Comparison of ENCODE assay signal across 1 cellular context in the genomic region with DNA sequence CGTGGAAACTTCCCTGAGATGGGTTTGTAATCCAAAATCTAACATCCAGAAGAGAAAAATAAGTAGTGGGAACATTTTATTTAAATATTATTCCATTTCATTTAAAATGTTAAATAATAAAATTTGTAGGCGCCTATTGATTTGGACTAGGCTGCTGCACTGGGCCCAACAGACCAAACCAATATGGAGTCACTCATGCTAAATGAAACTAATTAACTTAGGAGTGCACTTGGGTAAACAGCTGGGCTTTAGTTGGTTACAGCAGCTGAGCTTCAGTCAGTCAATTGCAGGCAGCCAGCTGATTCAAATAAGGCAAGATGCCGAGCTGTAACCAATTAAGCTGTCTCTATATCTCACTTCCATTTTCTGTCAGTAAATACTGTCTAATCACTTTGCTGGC.
TF ChIP-seq lines count a peak whose summit lies in the region.

No MANE protein-coding gene starts in this region.

TF ChIP-seq in GM12878, 131 proteins besides CTCF, POLR2A, EP300 and RAD21 (continued from another document and continues in another):
- TF ChIP-seq, protein P1, sequence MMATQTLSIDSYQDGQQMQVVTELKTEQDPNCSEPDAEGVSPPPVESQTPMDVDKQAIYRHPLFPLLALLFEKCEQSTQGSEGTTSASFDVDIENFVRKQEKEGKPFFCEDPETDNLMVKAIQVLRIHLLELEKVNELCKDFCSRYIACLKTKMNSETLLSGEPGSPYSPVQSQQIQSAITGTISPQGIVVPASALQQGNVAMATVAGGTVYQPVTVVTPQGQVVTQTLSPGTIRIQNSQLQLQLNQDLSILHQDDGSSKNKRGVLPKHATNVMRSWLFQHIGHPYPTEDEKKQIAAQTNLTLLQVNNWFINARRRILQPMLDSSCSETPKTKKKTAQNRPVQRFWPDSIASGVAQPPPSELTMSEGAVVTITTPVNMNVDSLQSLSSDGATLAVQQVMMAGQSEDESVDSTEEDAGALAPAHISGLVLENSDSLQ (IDR thresholded peaks at IDR 0.05) = no peak
- TF ChIP-seq TARDBP (IDR thresholded peaks at IDR 0.05; ENCODE audit: borderline replicate concordance) (no peak), ETV6 (conservative IDR thresholded peaks at IDR 0.05 in 1 of 2, IDR thresholded peaks at IDR 0.05 in 1 of 2; ENCODE audit: borderline replicate concordance in 1 of 2, low read depth in 1 of 2) (no peak), SIN3A (IDR thresholded peaks at IDR 0.05; ENCODE audit: low read depth, low read length) (no peak), PAX5 (IDR thresholded peaks at IDR 0.05; ENCODE audit: borderline replicate concordance, low read depth, low read length) (no peak), RELA (IDR thresholded peaks at IDR 0.05; ENCODE audit: borderline replicate concordance, partially characterized antibody) (no peak), BHLHE40 (IDR thresholded peaks at IDR 0.05; ENCODE audit: borderline replicate concordance in 1 of 2, low read depth in 2 of 2, low read length in 1 of 2) (no peak), IKZF2 (IDR thresholded peaks at IDR 0.05) (no peak), NBN (IDR thresholded peaks at IDR 0.05) (no peak), TCF12 (IDR thresholded peaks at IDR 0.05; ENCODE audit: low read depth, low read length) (0 out of 2 replicates have a peak, but pooled peaks have one; percentile 17), RBBP5 (conservative IDR thresholded peaks at IDR 0.05) (no peak), MYB (IDR thresholded peaks at IDR 0.05; ENCODE audit: borderline replicate concordance, low read depth, low read length) (no peak), BACH1 (IDR thresholded peaks at IDR 0.05; ENCODE audit: borderline replicate concordance) (no peak), STAT1 (conservative IDR thresholded peaks at IDR 0.05) (no peak), SREBF2 (IDR thresholded peaks at IDR 0.05; ENCODE audit: low read length) (no peak), IRF4 (IDR thresholded peaks at IDR 0.05; ENCODE audit: low read depth, low read length) (no peak), EGR1 (IDR thresholded peaks at IDR 0.05; ENCODE audit: borderline replicate concordance in 1 of 2, low read depth in 2 of 2, low read length in 2 of 2) (no peak), STAT3 (IDR thresholded peaks at IDR 0.05; ENCODE audit: low read depth, low read length) (no peak)
- TF ChIP-seq, protein P2, sequence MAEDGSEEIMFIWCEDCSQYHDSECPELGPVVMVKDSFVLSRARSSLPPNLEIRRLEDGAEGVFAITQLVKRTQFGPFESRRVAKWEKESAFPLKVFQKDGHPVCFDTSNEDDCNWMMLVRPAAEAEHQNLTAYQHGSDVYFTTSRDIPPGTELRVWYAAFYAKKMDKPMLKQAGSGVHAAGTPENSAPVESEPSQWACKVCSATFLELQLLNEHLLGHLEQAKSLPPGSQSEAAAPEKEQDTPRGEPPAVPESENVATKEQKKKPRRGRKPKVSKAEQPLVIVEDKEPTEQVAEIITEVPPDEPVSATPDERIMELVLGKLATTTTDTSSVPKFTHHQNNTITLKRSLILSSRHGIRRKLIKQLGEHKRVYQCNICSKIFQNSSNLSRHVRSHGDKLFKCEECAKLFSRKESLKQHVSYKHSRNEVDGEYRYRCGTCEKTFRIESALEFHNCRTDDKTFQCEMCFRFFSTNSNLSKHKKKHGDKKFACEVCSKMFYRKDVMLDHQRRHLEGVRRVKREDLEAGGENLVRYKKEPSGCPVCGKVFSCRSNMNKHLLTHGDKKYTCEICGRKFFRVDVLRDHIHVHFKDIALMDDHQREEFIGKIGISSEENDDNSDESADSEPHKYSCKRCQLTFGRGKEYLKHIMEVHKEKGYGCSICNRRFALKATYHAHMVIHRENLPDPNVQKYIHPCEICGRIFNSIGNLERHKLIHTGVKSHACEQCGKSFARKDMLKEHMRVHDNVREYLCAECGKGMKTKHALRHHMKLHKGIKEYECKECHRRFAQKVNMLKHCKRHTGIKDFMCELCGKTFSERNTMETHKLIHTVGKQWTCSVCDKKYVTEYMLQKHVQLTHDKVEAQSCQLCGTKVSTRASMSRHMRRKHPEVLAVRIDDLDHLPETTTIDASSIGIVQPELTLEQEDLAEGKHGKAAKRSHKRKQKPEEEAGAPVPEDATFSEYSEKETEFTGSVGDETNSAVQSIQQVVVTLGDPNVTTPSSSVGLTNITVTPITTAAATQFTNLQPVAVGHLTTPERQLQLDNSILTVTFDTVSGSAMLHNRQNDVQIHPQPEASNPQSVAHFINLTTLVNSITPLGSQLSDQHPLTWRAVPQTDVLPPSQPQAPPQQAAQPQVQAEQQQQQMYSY (CRISPR knock-in tag; IDR thresholded peaks at IDR 0.05) = no peak
- TF ChIP-seq, protein P3, sequence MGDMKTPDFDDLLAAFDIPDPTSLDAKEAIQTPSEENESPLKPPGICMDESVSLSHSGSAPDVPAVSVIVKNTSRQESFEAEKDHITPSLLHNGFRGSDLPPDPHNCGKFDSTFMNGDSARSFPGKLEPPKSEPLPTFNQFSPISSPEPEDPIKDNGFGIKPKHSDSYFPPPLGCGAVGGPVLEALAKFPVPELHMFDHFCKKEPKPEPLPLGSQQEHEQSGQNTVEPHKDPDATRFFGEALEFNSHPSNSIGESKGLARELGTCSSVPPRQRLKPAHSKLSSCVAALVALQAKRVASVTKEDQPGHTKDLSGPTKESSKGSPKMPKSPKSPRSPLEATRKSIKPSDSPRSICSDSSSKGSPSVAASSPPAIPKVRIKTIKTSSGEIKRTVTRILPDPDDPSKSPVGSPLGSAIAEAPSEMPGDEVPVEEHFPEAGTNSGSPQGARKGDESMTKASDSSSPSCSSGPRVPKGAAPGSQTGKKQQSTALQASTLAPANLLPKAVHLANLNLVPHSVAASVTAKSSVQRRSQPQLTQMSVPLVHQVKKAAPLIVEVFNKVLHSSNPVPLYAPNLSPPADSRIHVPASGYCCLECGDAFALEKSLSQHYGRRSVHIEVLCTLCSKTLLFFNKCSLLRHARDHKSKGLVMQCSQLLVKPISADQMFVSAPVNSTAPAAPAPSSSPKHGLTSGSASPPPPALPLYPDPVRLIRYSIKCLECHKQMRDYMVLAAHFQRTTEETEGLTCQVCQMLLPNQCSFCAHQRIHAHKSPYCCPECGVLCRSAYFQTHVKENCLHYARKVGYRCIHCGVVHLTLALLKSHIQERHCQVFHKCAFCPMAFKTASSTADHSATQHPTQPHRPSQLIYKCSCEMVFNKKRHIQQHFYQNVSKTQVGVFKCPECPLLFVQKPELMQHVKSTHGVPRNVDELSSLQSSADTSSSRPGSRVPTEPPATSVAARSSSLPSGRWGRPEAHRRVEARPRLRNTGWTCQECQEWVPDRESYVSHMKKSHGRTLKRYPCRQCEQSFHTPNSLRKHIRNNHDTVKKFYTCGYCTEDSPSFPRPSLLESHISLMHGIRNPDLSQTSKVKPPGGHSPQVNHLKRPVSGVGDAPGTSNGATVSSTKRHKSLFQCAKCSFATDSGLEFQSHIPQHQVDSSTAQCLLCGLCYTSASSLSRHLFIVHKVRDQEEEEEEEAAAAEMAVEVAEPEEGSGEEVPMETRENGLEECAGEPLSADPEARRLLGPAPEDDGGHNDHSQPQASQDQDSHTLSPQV (IDR thresholded peaks at IDR 0.05) = peak; percentile 87; the same call in 1 of the 2 replicates
- TF ChIP-seq, protein P4, sequence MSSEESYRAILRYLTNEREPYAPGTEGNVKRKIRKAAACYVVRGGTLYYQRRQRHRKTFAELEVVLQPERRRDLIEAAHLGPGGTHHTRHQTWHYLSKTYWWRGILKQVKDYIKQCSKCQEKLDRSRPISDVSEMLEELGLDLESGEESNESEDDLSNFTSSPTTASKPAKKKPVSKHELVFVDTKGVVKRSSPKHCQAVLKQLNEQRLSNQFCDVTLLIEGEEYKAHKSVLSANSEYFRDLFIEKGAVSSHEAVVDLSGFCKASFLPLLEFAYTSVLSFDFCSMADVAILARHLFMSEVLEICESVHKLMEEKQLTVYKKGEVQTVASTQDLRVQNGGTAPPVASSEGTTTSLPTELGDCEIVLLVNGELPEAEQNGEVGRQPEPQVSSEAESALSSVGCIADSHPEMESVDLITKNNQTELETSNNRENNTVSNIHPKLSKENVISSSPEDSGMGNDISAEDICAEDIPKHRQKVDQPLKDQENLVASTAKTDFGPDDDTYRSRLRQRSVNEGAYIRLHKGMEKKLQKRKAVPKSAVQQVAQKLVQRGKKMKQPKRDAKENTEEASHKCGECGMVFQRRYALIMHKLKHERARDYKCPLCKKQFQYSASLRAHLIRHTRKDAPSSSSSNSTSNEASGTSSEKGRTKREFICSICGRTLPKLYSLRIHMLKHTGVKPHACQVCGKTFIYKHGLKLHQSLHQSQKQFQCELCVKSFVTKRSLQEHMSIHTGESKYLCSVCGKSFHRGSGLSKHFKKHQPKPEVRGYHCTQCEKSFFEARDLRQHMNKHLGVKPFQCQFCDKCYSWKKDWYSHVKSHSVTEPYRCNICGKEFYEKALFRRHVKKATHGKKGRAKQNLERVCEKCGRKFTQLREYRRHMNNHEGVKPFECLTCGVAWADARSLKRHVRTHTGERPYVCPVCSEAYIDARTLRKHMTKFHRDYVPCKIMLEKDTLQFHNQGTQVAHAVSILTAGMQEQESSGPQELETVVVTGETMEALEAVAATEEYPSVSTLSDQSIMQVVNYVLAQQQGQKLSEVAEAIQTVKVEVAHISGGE (CRISPR knock-in tag; IDR thresholded peaks at IDR 0.05) = no peak
- TF ChIP-seq, protein P5, sequence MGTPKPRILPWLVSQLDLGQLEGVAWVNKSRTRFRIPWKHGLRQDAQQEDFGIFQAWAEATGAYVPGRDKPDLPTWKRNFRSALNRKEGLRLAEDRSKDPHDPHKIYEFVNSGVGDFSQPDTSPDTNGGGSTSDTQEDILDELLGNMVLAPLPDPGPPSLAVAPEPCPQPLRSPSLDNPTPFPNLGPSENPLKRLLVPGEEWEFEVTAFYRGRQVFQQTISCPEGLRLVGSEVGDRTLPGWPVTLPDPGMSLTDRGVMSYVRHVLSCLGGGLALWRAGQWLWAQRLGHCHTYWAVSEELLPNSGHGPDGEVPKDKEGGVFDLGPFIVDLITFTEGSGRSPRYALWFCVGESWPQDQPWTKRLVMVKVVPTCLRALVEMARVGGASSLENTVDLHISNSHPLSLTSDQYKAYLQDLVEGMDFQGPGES (IDR thresholded peaks at IDR 0.05) = no peak
- TF ChIP-seq, protein P6, sequence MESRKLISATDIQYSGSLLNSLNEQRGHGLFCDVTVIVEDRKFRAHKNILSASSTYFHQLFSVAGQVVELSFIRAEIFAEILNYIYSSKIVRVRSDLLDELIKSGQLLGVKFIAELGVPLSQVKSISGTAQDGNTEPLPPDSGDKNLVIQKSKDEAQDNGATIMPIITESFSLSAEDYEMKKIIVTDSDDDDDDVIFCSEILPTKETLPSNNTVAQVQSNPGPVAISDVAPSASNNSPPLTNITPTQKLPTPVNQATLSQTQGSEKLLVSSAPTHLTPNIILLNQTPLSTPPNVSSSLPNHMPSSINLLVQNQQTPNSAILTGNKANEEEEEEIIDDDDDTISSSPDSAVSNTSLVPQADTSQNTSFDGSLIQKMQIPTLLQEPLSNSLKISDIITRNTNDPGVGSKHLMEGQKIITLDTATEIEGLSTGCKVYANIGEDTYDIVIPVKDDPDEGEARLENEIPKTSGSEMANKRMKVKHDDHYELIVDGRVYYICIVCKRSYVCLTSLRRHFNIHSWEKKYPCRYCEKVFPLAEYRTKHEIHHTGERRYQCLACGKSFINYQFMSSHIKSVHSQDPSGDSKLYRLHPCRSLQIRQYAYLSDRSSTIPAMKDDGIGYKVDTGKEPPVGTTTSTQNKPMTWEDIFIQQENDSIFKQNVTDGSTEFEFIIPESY (IDR thresholded peaks at IDR 0.05) = no peak
- TF ChIP-seq, protein P7, sequence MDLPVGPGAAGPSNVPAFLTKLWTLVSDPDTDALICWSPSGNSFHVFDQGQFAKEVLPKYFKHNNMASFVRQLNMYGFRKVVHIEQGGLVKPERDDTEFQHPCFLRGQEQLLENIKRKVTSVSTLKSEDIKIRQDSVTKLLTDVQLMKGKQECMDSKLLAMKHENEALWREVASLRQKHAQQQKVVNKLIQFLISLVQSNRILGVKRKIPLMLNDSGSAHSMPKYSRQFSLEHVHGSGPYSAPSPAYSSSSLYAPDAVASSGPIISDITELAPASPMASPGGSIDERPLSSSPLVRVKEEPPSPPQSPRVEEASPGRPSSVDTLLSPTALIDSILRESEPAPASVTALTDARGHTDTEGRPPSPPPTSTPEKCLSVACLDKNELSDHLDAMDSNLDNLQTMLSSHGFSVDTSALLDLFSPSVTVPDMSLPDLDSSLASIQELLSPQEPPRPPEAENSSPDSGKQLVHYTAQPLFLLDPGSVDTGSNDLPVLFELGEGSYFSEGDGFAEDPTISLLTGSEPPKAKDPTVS (IDR thresholded peaks at IDR 0.05; ENCODE audit: low read depth, low read length) = no peak
- TF ChIP-seq, protein P8, sequence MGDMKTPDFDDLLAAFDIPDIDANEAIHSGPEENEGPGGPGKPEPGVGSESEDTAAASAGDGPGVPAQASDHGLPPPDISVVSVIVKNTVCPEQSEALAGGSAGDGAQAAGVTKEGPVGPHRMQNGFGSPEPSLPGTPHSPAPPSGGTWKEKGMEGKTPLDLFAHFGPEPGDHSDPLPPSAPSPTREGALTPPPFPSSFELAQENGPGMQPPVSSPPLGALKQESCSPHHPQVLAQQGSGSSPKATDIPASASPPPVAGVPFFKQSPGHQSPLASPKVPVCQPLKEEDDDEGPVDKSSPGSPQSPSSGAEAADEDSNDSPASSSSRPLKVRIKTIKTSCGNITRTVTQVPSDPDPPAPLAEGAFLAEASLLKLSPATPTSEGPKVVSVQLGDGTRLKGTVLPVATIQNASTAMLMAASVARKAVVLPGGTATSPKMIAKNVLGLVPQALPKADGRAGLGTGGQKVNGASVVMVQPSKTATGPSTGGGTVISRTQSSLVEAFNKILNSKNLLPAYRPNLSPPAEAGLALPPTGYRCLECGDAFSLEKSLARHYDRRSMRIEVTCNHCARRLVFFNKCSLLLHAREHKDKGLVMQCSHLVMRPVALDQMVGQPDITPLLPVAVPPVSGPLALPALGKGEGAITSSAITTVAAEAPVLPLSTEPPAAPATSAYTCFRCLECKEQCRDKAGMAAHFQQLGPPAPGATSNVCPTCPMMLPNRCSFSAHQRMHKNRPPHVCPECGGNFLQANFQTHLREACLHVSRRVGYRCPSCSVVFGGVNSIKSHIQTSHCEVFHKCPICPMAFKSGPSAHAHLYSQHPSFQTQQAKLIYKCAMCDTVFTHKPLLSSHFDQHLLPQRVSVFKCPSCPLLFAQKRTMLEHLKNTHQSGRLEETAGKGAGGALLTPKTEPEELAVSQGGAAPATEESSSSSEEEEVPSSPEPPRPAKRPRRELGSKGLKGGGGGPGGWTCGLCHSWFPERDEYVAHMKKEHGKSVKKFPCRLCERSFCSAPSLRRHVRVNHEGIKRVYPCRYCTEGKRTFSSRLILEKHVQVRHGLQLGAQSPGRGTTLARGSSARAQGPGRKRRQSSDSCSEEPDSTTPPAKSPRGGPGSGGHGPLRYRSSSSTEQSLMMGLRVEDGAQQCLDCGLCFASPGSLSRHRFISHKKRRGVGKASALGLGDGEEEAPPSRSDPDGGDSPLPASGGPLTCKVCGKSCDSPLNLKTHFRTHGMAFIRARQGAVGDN (IDR thresholded peaks at IDR 0.05) = peak; percentile 91
